ENCODE assay signal across 12 cellular contexts in genomic region chr10:52318136-52318810, GRCh38. TPM values are rescaled to one million over a fixed set of nuclear protein-coding genes. Genes with fewer than 3 reads are reported as not detected.
DNase-seq lines count a peak whose midpoint lies in the region; FAIRE-seq and TF ChIP-seq lines count a peak whose summit lies in the region.
"Had no signal": no experiment of that assay in that cellular context is flagged by ENCODE, and none has a peak within 500 bp of the region (broad histone marks: within the 10 kb centered on the region; RNA-seq: fewer than 3 reads in every experiment).

No MANE protein-coding gene starts in this region.

- H3K9me3 ChIP-seq in adipocyte (ENCODE audit: control insufficient read depth, low read length): no peaks in the 10 kb centered on the region
- H3K9me3 ChIP-seq in smooth muscle cell (replicated peaks; ENCODE audit: low read depth): no peaks in the 10 kb centered on the region
- H3K9me3 ChIP-seq: sigmoid colon had no signal

- peak overlapping the region; percentile 94 for H3K4me3 ChIP-seq in adipocyte (ENCODE audit: low read length)
- H3K4me3 ChIP-seq in smooth muscle cell: no peak overlapping the region
- H3K4me3 ChIP-seq: sigmoid colon had no signal

- WGBS in smooth muscle cell (ENCODE audit: low lambda C conversion rate): 31% methylated on average over 5 of the region's 5 CpGs

- H3K27ac ChIP-seq in smooth muscle cell (ENCODE audit: low read depth): peak overlapping the region; percentile 95
- H3K27ac ChIP-seq: sigmoid colon had no signal

- H3K9ac ChIP-seq in adipocyte (ENCODE audit: low read length) (peak overlapping the region; percentile 96), smooth muscle cell (ENCODE audit: low read depth) (peak overlapping the region; percentile 65)

- peaks cover 30% of the 10 kb centered on the region for H3F3A ChIP-seq in smooth muscle cell (ENCODE audit: low read depth)

- H3K79me2 ChIP-seq in smooth muscle cell (ENCODE audit: low read depth): no peaks in the 10 kb centered on the region

- DNase-seq in H54 (ENCODE audit: insufficient read length, low spot score): no peak
- peak; percentile 61 for DNase-seq in adipocyte (ENCODE audit: low read depth)
- DNase-seq in glomerular visceral epithelial cell (ENCODE audit: extremely low spot score): peak; percentile 36
- DNase-seq in smooth muscle cell (lab: John Stamatoyannopoulos, UW; ENCODE audit: unreplicated experiment): no peak
- DNase-seq in NCI-H2227 (lab: John Stamatoyannopoulos, UW; ENCODE audit: unreplicated experiment): no peak
- no peak for DNase-seq in retina
- DNase-seq in NCI-H1436 treated with DMSO at 0.1 percent for 48 hours (lab: John Stamatoyannopoulos, UW): no peak
- DNase-seq: activated CD4-positive, alpha-beta T cell treated with anti-CD3 and anti-CD28 coated beads for 1 hour; activated T-cell treated with anti-CD3 and anti-CD28 coated beads, Interleukin-2, amount 50 U/mL, for 24 hours; effector CD8-positive, alpha-beta T cell; KG1; sigmoid colon had no signal

- H3K27me3 ChIP-seq in adipocyte (replicated peaks; ENCODE audit: control insufficient read depth, insufficient read depth, low read length) (no peaks in the 10 kb centered on the region), smooth muscle cell (ENCODE audit: low read depth) (no peaks in the 10 kb centered on the region)

- TF ChIP-seq POLR2A in H54 (IDR thresholded peaks at IDR 0.05; ENCODE audit: low read depth, low read length): peak; percentile 80

- H2AFZ ChIP-seq in smooth muscle cell (ENCODE audit: low read depth): peak overlapping the region; percentile 52

- peak overlapping the region; percentile 94 for H3K4me2 ChIP-seq in smooth muscle cell

- peak; percentile 72 for FAIRE-seq in H54 (lab: Jason Lieb, UNC)

- H4K20me1 ChIP-seq in smooth muscle cell (ENCODE audit: low read depth): no peaks in the 10 kb centered on the region

- H3K4me1 ChIP-seq in adipocyte (ENCODE audit: control insufficient read depth, insufficient read depth, low read length) (peaks cover 9% of the 10 kb centered on the region), smooth muscle cell (ENCODE audit: low read depth) (peaks cover 35% of the 10 kb centered on the region)

- H3K36me3 ChIP-seq in adipocyte (ENCODE audit: control insufficient read depth, insufficient read depth, low read length, severe bottlenecking) (peaks cover 19% of the 10 kb centered on the region), smooth muscle cell (ENCODE audit: low read depth) (no peaks in the 10 kb centered on the region)
- H3K36me3 ChIP-seq: sigmoid colon had no signal

- no peak for TF ChIP-seq CTCF in smooth muscle cell (IDR thresholded peaks at IDR 0.05; ENCODE audit: borderline replicate concordance, insufficient read depth, poor library complexity, severe bottlenecking)

RNA-seq across cellular contexts. Expression of gene DKK1, which starts 4.2 kb away (rescaled TPM):
- total RNA-seq in smooth muscle cell: 69.5 and 76.6 TPM in 2 replicates
- polyA plus RNA-seq in smooth muscle cell: 59.5 and 72.8 TPM in 2 replicates

Comparison
In these comparisons a context has a peak if more than half of its experiments do, and no peak if none do; other contexts are left out.
1. DNase-seq: peak in adipocyte (single experiment) and glomerular visceral epithelial cell (single experiment); none in H54 (single experiment), smooth muscle cell (single experiment), NCI-H2227 (single experiment), retina (single experiment) and NCI-H1436 treated with DMSO at 0.1 percent for 48 hours (single experiment).